In the genomic region with DNA sequence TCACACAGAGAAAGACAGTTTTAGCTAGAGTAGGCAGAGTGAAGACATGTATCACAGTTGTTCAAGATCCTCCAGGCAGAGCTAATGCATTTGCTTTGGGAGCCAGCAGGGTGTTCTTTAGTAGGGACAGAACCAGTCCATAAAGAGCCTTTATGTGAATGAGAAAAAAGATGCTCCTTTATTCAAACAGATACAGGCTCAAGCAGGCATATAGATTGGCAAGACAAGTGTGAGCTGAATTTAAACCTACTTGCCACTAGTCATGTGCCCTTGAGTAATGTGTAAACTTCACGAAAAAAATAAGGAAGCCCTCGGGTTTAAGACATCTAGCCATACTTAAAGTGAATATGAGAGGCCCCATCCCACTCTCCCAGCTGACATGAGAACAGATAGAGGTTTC, we compare ENCODE assay signal across 16 cellular contexts. TPM values are rescaled to one million over a fixed set of nuclear protein-coding genes. Genes with fewer than 3 reads are reported as not detected.
DNase-seq lines count a peak whose midpoint lies in the region; ATAC-seq and TF ChIP-seq lines count a peak whose summit lies in the region.
"Had no signal": no experiment of that assay in that cellular context is flagged by ENCODE, and none has a peak within 500 bp of the region (broad histone marks: within the 10 kb centered on the region; RNA-seq: fewer than 3 reads in every experiment).

No MANE protein-coding gene starts in this region.

- peaks cover 0 to 4% (median 0%) of the 10 kb centered on the region in 5 experiments for H3K9me3 Mint-ChIP-seq in brain
- no peaks in the 10 kb centered on the region for H3K9me3 Mint-ChIP-seq in neural progenitor cell
- H3K9me3 Mint-ChIP-seq in activated CD4-positive, alpha-beta T cell treated with anti-CD3 and anti-CD28 coated beads, Interleukin-2, amount 10 ng/mL, durations not matched to agents 24 days and 14 days = no peaks in the 10 kb centered on the region
- H3K9me3 Mint-ChIP-seq: CD4-positive, alpha-beta memory T cell; H9 had no signal

- H3K27ac Mint-ChIP-seq in brain = peak overlapping the region in 3 of 5 experiments; percentile 10 to 52 (median 34)
- H3K27ac Mint-ChIP-seq in neural progenitor cell = no peak overlapping the region
- no peak overlapping the region for H3K27ac Mint-ChIP-seq in activated CD4-positive, alpha-beta T cell treated with anti-CD3 and anti-CD28 coated beads, Interleukin-2, amount 10 ng/mL, durations not matched to agents 24 days and 14 days
- H3K27ac Mint-ChIP-seq: B cell; CD4-positive, alpha-beta memory T cell; H9 had no signal

- peak overlapping the region; percentile 14 for H3K4me2 ChIP-seq in neural progenitor cell

- H3K4me1 Mint-ChIP-seq in brain = peaks cover 25% of the 10 kb centered on the region
- H3K4me1 Mint-ChIP-seq in neural progenitor cell = peaks cover 14% of the 10 kb centered on the region
- no peaks in the 10 kb centered on the region for H3K4me1 Mint-ChIP-seq in activated CD4-positive, alpha-beta T cell treated with anti-CD3 and anti-CD28 coated beads, Interleukin-2, amount 10 ng/mL, durations not matched to agents 24 days and 14 days
- H3K4me1 Mint-ChIP-seq: B cell; CD4-positive, alpha-beta memory T cell; H9 had no signal

- no peak for ATAC-seq in left lobe of liver
- ATAC-seq: HepG2 had no signal

- no peak overlapping the region for H3K27ac ChIP-seq in neural progenitor cell

- TF ChIP-seq CTCF in brain (conservative IDR thresholded peaks at IDR 0.05) (no peak), neural progenitor cell (IDR thresholded peaks at IDR 0.05) (no peak)

- H3K9me3 ChIP-seq in neural progenitor cell (ENCODE audit: low read depth) = no peaks in the 10 kb centered on the region

- H3K79me2 ChIP-seq in neural progenitor cell (ENCODE audit: low read depth) = no peaks in the 10 kb centered on the region

- peaks cover 29% of the 10 kb centered on the region for H3K4me1 ChIP-seq in neural progenitor cell

- H3K27me3 Mint-ChIP-seq in brain (no peaks in the 10 kb centered on the region), neural progenitor cell (ENCODE audit: insufficient read depth, low read depth) (peaks cover 6% of the 10 kb centered on the region)
- peaks cover 20% of the 10 kb centered on the region for H3K27me3 Mint-ChIP-seq in activated CD4-positive, alpha-beta T cell treated with anti-CD3 and anti-CD28 coated beads, Interleukin-2, amount 10 ng/mL, durations not matched to agents 24 days and 14 days

- H3K27me3 ChIP-seq in neural progenitor cell = no peaks in the 10 kb centered on the region

- H3K36me3 Mint-ChIP-seq in brain (no peaks in the 10 kb centered on the region), neural progenitor cell (peaks cover 2% of the 10 kb centered on the region)
- no peaks in the 10 kb centered on the region for H3K36me3 Mint-ChIP-seq in activated CD4-positive, alpha-beta T cell treated with anti-CD3 and anti-CD28 coated beads, Interleukin-2, amount 10 ng/mL, durations not matched to agents 24 days and 14 days (ENCODE audit: low read depth)
- H3K36me3 Mint-ChIP-seq: CD4-positive, alpha-beta memory T cell had no signal

- DNase-seq in MV-4-11 (lab: John Stamatoyannopoulos, UW) (peak; percentile 20), neural progenitor cell (ENCODE audit: low spot score) (peak; percentile 28), left lobe of liver (ENCODE audit: low spot score) (no peak)
- no peak for DNase-seq in activated CD4-positive, alpha-beta T cell treated with anti-CD3 and anti-CD28 coated beads, Interleukin-2, amount 50 U/mL, for 1 hour
- no peak for DNase-seq in NK-92 treated with Interleukin-12 subunit alpha and Interleukin-12 subunit beta, amount 100 ng/mL, for 24 hours (lab: John Stamatoyannopoulos, UW)
- DNase-seq in activated CD4-positive, alpha-beta T cell treated with anti-CD3 and anti-CD28 coated beads, Interleukin-2, amount 10 ng/mL, durations not matched to agents 24 days and 14 days = no peak
- DNase-seq: C1 segment of cervical spinal cord; CD4-positive, alpha-beta memory T cell; COR-L47; DND-41; GDM1; GOT3; H9 had no signal

- intact Hi-C loops in activated CD4-positive, alpha-beta T cell treated with anti-CD3 and anti-CD28 coated beads, Interleukin-2, amount 10 ng/mL, durations not matched to agents 24 days and 14 days (cut with micrococcal nuclease) = no loop called here

- no peaks in the 10 kb centered on the region for H3K36me3 ChIP-seq in neural progenitor cell

- no peak overlapping the region for H3K9ac ChIP-seq in neural progenitor cell

- H4K20me1 ChIP-seq in neural progenitor cell (ENCODE audit: low read depth) = no peaks in the 10 kb centered on the region

- no peak overlapping the region for H3K4me3 ChIP-seq in neural progenitor cell

- H3K4me3 Mint-ChIP-seq in brain (no peak overlapping the region), neural progenitor cell (no peak overlapping the region)
- H3K4me3 Mint-ChIP-seq in activated CD4-positive, alpha-beta T cell treated with anti-CD3 and anti-CD28 coated beads, Interleukin-2, amount 10 ng/mL, durations not matched to agents 24 days and 14 days = no peak overlapping the region
- H3K4me3 Mint-ChIP-seq: B cell; CD4-positive, alpha-beta memory T cell; H9 had no signal

- H2AFZ ChIP-seq in neural progenitor cell (replicated peaks) = peak overlapping the region; percentile 55

- peaks cover 8% of the 10 kb centered on the region for H3F3A ChIP-seq in neural progenitor cell (ENCODE audit: low read depth)

RNA-seq across cellular contexts. Expression of gene STRAP, which starts 43.2 kb away (rescaled TPM):
- 111 TPM for polyA plus RNA-seq in brain (ENCODE audit: insufficient read depth, low read depth, low replicate concordance)
- total RNA-seq in neural progenitor cell (ENCODE audit: low replicate concordance) = 180 and 303 TPM in 2 replicates
- 48.6 TPM for total RNA-seq in left lobe of liver
- total RNA-seq in activated CD4-positive, alpha-beta T cell treated with anti-CD3 and anti-CD28 coated beads, Interleukin-2, amount 10 ng/mL, durations not matched to agents 24 days and 14 days = 162 and 166 TPM in 2 replicates

RNA-seq across cellular contexts. Expression of gene EPS8, which starts 49.8 kb away (rescaled TPM):
- 13.0 TPM for polyA plus RNA-seq in brain (ENCODE audit: insufficient read depth, low read depth, low replicate concordance)
- total RNA-seq in neural progenitor cell (ENCODE audit: low replicate concordance) (9.8 and 17.0 TPM in 2 replicates), left lobe of liver (27.0 TPM)
- total RNA-seq in activated CD4-positive, alpha-beta T cell treated with anti-CD3 and anti-CD28 coated beads, Interleukin-2, amount 10 ng/mL, durations not matched to agents 24 days and 14 days = 2.2 and 2.4 TPM in 2 replicates

Comparison
In these comparisons a context has a peak if more than half of its experiments do, and no peak if none do; other contexts are left out.
1. DNase-seq: peak in MV-4-11 (single experiment) and neural progenitor cell (single experiment); none in activated CD4-positive, alpha-beta T cell treated with anti-CD3 and anti-CD28 coated beads, Interleukin-2, amount 50 U/mL, for 1 hour (single experiment), NK-92 treated with Interleukin-12 subunit alpha and Interleukin-12 subunit beta, amount 100 ng/mL, for 24 hours (single experiment), left lobe of liver (single experiment) and activated CD4-positive, alpha-beta T cell treated with anti-CD3 and anti-CD28 coated beads, Interleukin-2, amount 10 ng/mL, durations not matched to agents 24 days and 14 days (single experiment).
2. H3K27ac Mint-ChIP-seq: peak in brain (3 of 5); none in neural progenitor cell (single experiment) and activated CD4-positive, alpha-beta T cell treated with anti-CD3 and anti-CD28 coated beads, Interleukin-2, amount 10 ng/mL, durations not matched to agents 24 days and 14 days (single experiment).